8 cellular contexts compared by ENCODE assay signal in genomic region chr11:133134561-133135173, GRCh38.
A peak's percentile ranks its signal among the peaks of the same experiment; 100 is the strongest.
DNase-seq lines count a peak whose midpoint lies in the region; ATAC-seq and TF ChIP-seq lines count a peak whose summit lies in the region.

No MANE protein-coding gene starts in this region.

- no peaks in the 10 kb centered on the region for H3K9me3 ChIP-seq in Karpas-422 (ENCODE audit: low read length)
- no peaks in the 10 kb centered on the region for H3K9me3 ChIP-seq in RWPE2 (ENCODE audit: severe bottlenecking)
- no peaks in the 10 kb centered on the region for H3K9me3 ChIP-seq in breast epithelium

- no peaks in the 10 kb centered on the region for H3K79me2 ChIP-seq in Karpas-422 (ENCODE audit: low read length)

- no peak for TF ChIP-seq POLR2A in breast epithelium (IDR thresholded peaks at IDR 0.05)

- no peak overlapping the region for H3K9ac ChIP-seq in Karpas-422 (ENCODE audit: low read length)

- no peaks in the 10 kb centered on the region for H3K27me3 ChIP-seq in Karpas-422 (ENCODE audit: low read length)
- H3K27me3 ChIP-seq in RWPE2 (ENCODE audit: insufficient read depth, poor library complexity, severe bottlenecking): no peaks in the 10 kb centered on the region
- peaks cover 0 to 18% of the 10 kb centered on the region in 2 donors for H3K27me3 ChIP-seq in breast epithelium

- H3K36me3 ChIP-seq in Karpas-422 (ENCODE audit: insufficient read depth, low read length): no peaks in the 10 kb centered on the region
- H3K36me3 ChIP-seq in RWPE2 (ENCODE audit: low read depth): no peaks in the 10 kb centered on the region
- no peaks in the 10 kb centered on the region for H3K36me3 ChIP-seq in breast epithelium

- H4K20me1 ChIP-seq in Karpas-422 (ENCODE audit: insufficient read depth, low read depth, low read length): no peaks in the 10 kb centered on the region

- H3K4me2 ChIP-seq in Karpas-422 (ENCODE audit: low read depth, low read length, poor library complexity, severe bottlenecking): no peak overlapping the region

- intact Hi-C loops in breast epithelium (cut with DNase I; ENCODE audit: low total_unique reads): no loop called here

- H3K27ac ChIP-seq in Karpas-422 (ENCODE audit: low read length): no peak overlapping the region
- no peak overlapping the region for H3K27ac ChIP-seq in RWPE2 (ENCODE audit: poor library complexity, severe bottlenecking)
- no peak overlapping the region for H3K27ac ChIP-seq in breast epithelium

- DNase-seq in activated gamma-delta T cell treated with Interleukin-2 at 50 U/mL for 16 hours: peak; percentile 6
- no peak for DNase-seq in activated gamma-delta T cell (lab: John Stamatoyannopoulos, UW)
- peak; percentile 30 for DNase-seq in H4 (ENCODE audit: low spot score)
- DNase-seq in Karpas-422: peak; percentile 70
- no peak for DNase-seq in RWPE2 (ENCODE audit: low spot score)
- DNase-seq in breast epithelium (ENCODE audit: low spot score in 2 of 2): peak in 1 of 2 donors; percentile 32
- peak; percentile 38 for DNase-seq in kidney glomerular epithelial cell (lab: John Stamatoyannopoulos, UW)
- peak; percentile 70 for DNase-seq in stimulated activated CD8-positive, alpha-beta memory T cell treated with anti-CD3 and anti-CD28 coated beads, Interleukin-4, amount 100 ng/mL, for 48 hours

- H3K4me1 ChIP-seq in Karpas-422 (ENCODE audit: low read length) (no peaks in the 10 kb centered on the region), RWPE2 (ENCODE audit: insufficient read depth, poor library complexity, severe bottlenecking) (no peaks in the 10 kb centered on the region), breast epithelium (no peaks in the 10 kb centered on the region)

- TF ChIP-seq CTCF in RWPE2 (IDR thresholded peaks at IDR 0.05; ENCODE audit: poor library complexity, severe bottlenecking): peak; percentile 73
- TF ChIP-seq CTCF in breast epithelium (IDR thresholded peaks at IDR 0.05): peak; percentile 33 to 60 (median 40)

- H3K9me2 ChIP-seq in Karpas-422 (replicated peaks; ENCODE audit: insufficient read depth, low read length): no peaks in the 10 kb centered on the region

- no peak overlapping the region for H2AFZ ChIP-seq in Karpas-422 (ENCODE audit: low read length)

- peak; percentile 80 for ATAC-seq in RWPE2 (ENCODE audit: low read depth)

- no peak overlapping the region for H3K4me3 ChIP-seq in Karpas-422 (ENCODE audit: low read length)
- no peak overlapping the region for H3K4me3 ChIP-seq in RWPE2 (ENCODE audit: severe bottlenecking)
- H3K4me3 ChIP-seq in breast epithelium: no peak overlapping the region

Comparison
In these comparisons a context has a peak if more than half of its experiments do, and no peak if none do; other contexts are left out.
1. DNase-seq: peak in activated gamma-delta T cell treated with Interleukin-2 at 50 U/mL for 16 hours (single experiment), H4 (single experiment), Karpas-422 (single experiment), kidney glomerular epithelial cell (single experiment) and stimulated activated CD8-positive, alpha-beta memory T cell treated with anti-CD3 and anti-CD28 coated beads, Interleukin-4, amount 100 ng/mL, for 48 hours (single experiment); none in activated gamma-delta T cell (single experiment) and RWPE2 (single experiment).